In the genomic region with DNA sequence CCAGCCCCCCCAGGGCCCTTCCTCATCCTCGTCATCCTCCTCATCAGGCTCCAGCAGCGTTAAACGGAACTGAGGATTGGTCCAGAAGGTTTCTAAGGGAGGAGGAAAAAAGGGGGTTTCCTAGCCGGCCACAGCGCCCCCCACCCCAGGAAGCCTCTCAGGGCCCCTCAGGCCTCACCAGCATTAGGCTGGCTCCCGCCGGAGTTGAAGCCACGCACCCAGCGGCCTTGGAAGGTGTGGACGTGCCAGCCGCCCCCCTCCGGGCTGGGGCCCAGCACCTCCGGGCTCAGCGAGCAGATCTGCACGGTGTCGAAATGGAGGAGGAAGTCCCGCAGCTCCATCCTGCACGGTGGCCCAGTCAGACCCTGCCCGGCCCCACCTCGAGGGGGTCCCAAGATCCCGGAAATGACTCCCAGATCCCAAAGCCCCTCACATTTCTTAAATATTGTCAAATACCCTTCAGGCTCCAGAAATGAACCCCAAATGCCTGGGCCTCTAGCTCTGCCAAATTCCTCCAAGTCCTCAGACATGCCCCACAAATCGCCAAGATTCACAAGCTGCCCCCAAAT, we compare ENCODE assay signal across 11 cellular contexts. TPM values are rescaled to one million over a fixed set of nuclear protein-coding genes. Genes with fewer than 3 reads are reported as not detected.
DNase-seq lines count a peak whose midpoint lies in the region; ATAC-seq lines count a peak whose summit lies in the region.
"Had no signal": no experiment of that assay in that cellular context is flagged by ENCODE, and none has a peak within 500 bp of the region (broad histone marks: within the 10 kb centered on the region; RNA-seq: fewer than 3 reads in every experiment).

No MANE protein-coding gene starts in this region.

- no peak for ATAC-seq in CD4-positive, CD25-positive, alpha-beta regulatory T cell (ENCODE audit: low read depth in 2 of 2)
- ATAC-seq in naive thymus-derived CD8-positive, alpha-beta T cell: no peak
- ATAC-seq in GM18858 (IDR thresholded peaks at IDR 0.05; ENCODE audit: unreplicated experiment) (no peak), HG02852 (IDR thresholded peaks at IDR 0.05; ENCODE audit: unreplicated experiment) (no peak), GM19463 (IDR thresholded peaks at IDR 0.05; ENCODE audit: unreplicated experiment) (no peak)

- peaks cover 0 to 52% (median 20%) of the 10 kb centered on the region in 4 donors for H3K4me1 Mint-ChIP-seq in CD4-positive, CD25-positive, alpha-beta regulatory T cell
- peaks cover 38% of the 10 kb centered on the region for H3K4me1 Mint-ChIP-seq in activated T-helper 2 cell treated with anti-CD3 and anti-CD28 coated beads, Interferon-gamma antibody, Interleukin-2, Interleukin-4, amounts not matched to agents 10 μg/mL and 5 μg/mL and 100 μg/mL, durations not matched to agents 14 hours and 24 hours and 36 hours (ENCODE audit: low read depth)
- H3K4me1 Mint-ChIP-seq in naive thymus-derived CD8-positive, alpha-beta T cell: peaks cover 17 to 58% (median 48%) of the 10 kb centered on the region in 4 donors

- no peak overlapping the region for H3K4me3 ChIP-seq in CD4-positive, CD25-positive, alpha-beta regulatory T cell (ENCODE audit: low read depth, low read length)

- POLR2A ChIA-PET in naive thymus-derived CD8-positive, alpha-beta T cell (lab: Charles Lee): interaction anchor here (0.8 kb wide), 1 partner anchor 112 kb away, joined by 4 read pairs; the partner anchor contains the start of gene HNRNPL

- H3K9me3 ChIP-seq in CD4-positive, CD25-positive, alpha-beta regulatory T cell (ENCODE audit: control insufficient read depth in 2 of 2, low read length in 2 of 2): no peaks in the 10 kb centered on the region
- H3K9me3 ChIP-seq: right atrium auricular region had no signal

- H3K27me3 Mint-ChIP-seq in CD4-positive, CD25-positive, alpha-beta regulatory T cell: no peaks in the 10 kb centered on the region
- H3K27me3 Mint-ChIP-seq in activated T-helper 2 cell treated with anti-CD3 and anti-CD28 coated beads, Interferon-gamma antibody, Interleukin-2, Interleukin-4, amounts not matched to agents 10 μg/mL and 5 μg/mL and 100 μg/mL, durations not matched to agents 14 hours and 24 hours and 36 hours (ENCODE audit: low read depth): peaks cover 6% of the 10 kb centered on the region
- peaks cover 0 to 3% (median 0%) of the 10 kb centered on the region in 5 donors for H3K27me3 Mint-ChIP-seq in naive thymus-derived CD8-positive, alpha-beta T cell

- H3K4me3 Mint-ChIP-seq in CD4-positive, CD25-positive, alpha-beta regulatory T cell: peak overlapping the region; percentile 27 to 90 (median 79)
- H3K4me3 Mint-ChIP-seq in activated T-helper 2 cell treated with anti-CD3 and anti-CD28 coated beads, Interferon-gamma antibody, Interleukin-2, Interleukin-4, amounts not matched to agents 10 μg/mL and 5 μg/mL and 100 μg/mL, durations not matched to agents 14 hours and 24 hours and 36 hours (ENCODE audit: low read depth): peak overlapping the region; percentile 69
- peak overlapping the region; percentile 43 to 83 (median 70) for H3K4me3 Mint-ChIP-seq in naive thymus-derived CD8-positive, alpha-beta T cell

- intact Hi-C loops in activated T-helper 2 cell treated with anti-CD3 and anti-CD28 coated beads, Interferon-gamma antibody, Interleukin-2, Interleukin-4, amounts not matched to agents 10 μg/mL and 5 μg/mL and 100 μg/mL, durations not matched to agents 14 hours and 24 hours and 36 hours (cut with micrococcal nuclease): loop anchor here (5.0 kb wide), 1 partner anchor 95 kb away; the partner anchor contains the start of gene ECH1

- no peaks in the 10 kb centered on the region for H3K36me3 Mint-ChIP-seq in CD4-positive, CD25-positive, alpha-beta regulatory T cell
- H3K36me3 Mint-ChIP-seq in activated T-helper 2 cell treated with anti-CD3 and anti-CD28 coated beads, Interferon-gamma antibody, Interleukin-2, Interleukin-4, amounts not matched to agents 10 μg/mL and 5 μg/mL and 100 μg/mL, durations not matched to agents 14 hours and 24 hours and 36 hours (ENCODE audit: low read depth): peaks cover 9% of the 10 kb centered on the region
- H3K36me3 Mint-ChIP-seq in naive thymus-derived CD8-positive, alpha-beta T cell: no peaks in the 10 kb centered on the region

- H3K36me3 ChIP-seq in CD4-positive, CD25-positive, alpha-beta regulatory T cell (ENCODE audit: control insufficient read depth, insufficient read depth, low read length): no peaks in the 10 kb centered on the region
- H3K36me3 ChIP-seq: right atrium auricular region had no signal

- H3K9me3 Mint-ChIP-seq in CD4-positive, CD25-positive, alpha-beta regulatory T cell: peaks cover 0 to 3% (median 0%) of the 10 kb centered on the region in 7 donors
- H3K9me3 Mint-ChIP-seq in activated T-helper 2 cell treated with anti-CD3 and anti-CD28 coated beads, Interferon-gamma antibody, Interleukin-2, Interleukin-4, amounts not matched to agents 10 μg/mL and 5 μg/mL and 100 μg/mL, durations not matched to agents 14 hours and 24 hours and 36 hours: no peaks in the 10 kb centered on the region
- H3K9me3 Mint-ChIP-seq in naive thymus-derived CD8-positive, alpha-beta T cell: no peaks in the 10 kb centered on the region

- no peaks in the 10 kb centered on the region for H3K27me3 ChIP-seq in CD4-positive, CD25-positive, alpha-beta regulatory T cell (ENCODE audit: control insufficient read depth, insufficient read depth, low read length)
- H3K27me3 ChIP-seq: right atrium auricular region had no signal

- peaks cover 44% of the 10 kb centered on the region for H3K4me1 ChIP-seq in CD4-positive, CD25-positive, alpha-beta regulatory T cell (ENCODE audit: control insufficient read depth, insufficient read depth, low read length, poor library complexity, severe bottlenecking)

- no peak overlapping the region for H3K27ac ChIP-seq in CD4-positive, CD25-positive, alpha-beta regulatory T cell (ENCODE audit: insufficient read depth, low read length, poor library complexity, severe bottlenecking)

- H3K27ac Mint-ChIP-seq in CD4-positive, CD25-positive, alpha-beta regulatory T cell: peak overlapping the region in 2 of 3 donors; percentile 24 to 72
- peak overlapping the region; percentile 44 for H3K27ac Mint-ChIP-seq in activated T-helper 2 cell treated with anti-CD3 and anti-CD28 coated beads, Interferon-gamma antibody, Interleukin-2, Interleukin-4, amounts not matched to agents 10 μg/mL and 5 μg/mL and 100 μg/mL, durations not matched to agents 14 hours and 24 hours and 36 hours
- peak overlapping the region in 6 of 10 donors; percentile 13 to 84 (median 26) for H3K27ac Mint-ChIP-seq in naive thymus-derived CD8-positive, alpha-beta T cell

- no peak for DNase-seq in CD4-positive, CD25-positive, alpha-beta regulatory T cell
- DNase-seq in EH (ENCODE audit: low read depth) (peak; percentile 4), globus pallidus (ENCODE audit: low spot score) (no peak)
- DNase-seq in activated T-helper 2 cell treated with anti-CD3 and anti-CD28 coated beads, Interferon-gamma antibody, Interleukin-2, Interleukin-4, amounts not matched to agents 10 μg/mL and 5 μg/mL and 100 μg/mL, durations not matched to agents 14 hours and 24 hours and 36 hours (ENCODE audit: low spot score): no peak
- DNase-seq in naive thymus-derived CD8-positive, alpha-beta T cell: no peak

RNA-seq across cellular contexts. Expression of gene CAPN12, which starts 6.9 kb away (rescaled TPM):
- total RNA-seq in CD4-positive, CD25-positive, alpha-beta regulatory T cell: 6.1 TPM
- polyA plus RNA-seq in CD4-positive, CD25-positive, alpha-beta regulatory T cell: 1 to 10 TPM; 1.0 to 2.6 (median 1.9) TPM
- 2.9 and 3.6 TPM in 2 replicates for total RNA-seq in activated T-helper 2 cell treated with anti-CD3 and anti-CD28 coated beads, Interferon-gamma antibody, Interleukin-2, Interleukin-4, amounts not matched to agents 10 μg/mL and 5 μg/mL and 100 μg/mL, durations not matched to agents 14 hours and 24 hours and 36 hours
- 1 to 10 TPM; 8.2 TPM for total RNA-seq in naive thymus-derived CD8-positive, alpha-beta T cell
- polyA plus RNA-seq in naive thymus-derived CD8-positive, alpha-beta T cell: 1 to 10 TPM; 2.0 to 6.2 (median 4.6) TPM
- total RNA-seq: dermis microvascular lymphatic vessel endothelial cell had no signal

RNA-seq across cellular contexts. Expression of gene LGALS7, which starts 35.9 kb away (rescaled TPM):
- not detected for total RNA-seq in CD4-positive, CD25-positive, alpha-beta regulatory T cell
- not detected for polyA plus RNA-seq in CD4-positive, CD25-positive, alpha-beta regulatory T cell
- not detected in 2 replicates for total RNA-seq in activated T-helper 2 cell treated with anti-CD3 and anti-CD28 coated beads, Interferon-gamma antibody, Interleukin-2, Interleukin-4, amounts not matched to agents 10 μg/mL and 5 μg/mL and 100 μg/mL, durations not matched to agents 14 hours and 24 hours and 36 hours
- total RNA-seq in naive thymus-derived CD8-positive, alpha-beta T cell: not detected
- not detected for polyA plus RNA-seq in naive thymus-derived CD8-positive, alpha-beta T cell
- total RNA-seq: dermis microvascular lymphatic vessel endothelial cell, lung microvascular endothelial cell, right atrium auricular region had no signal

RNA-seq across cellular contexts. Expression of gene LGALS7B, which starts 51.6 kb away (rescaled TPM):
- not detected for total RNA-seq in CD4-positive, CD25-positive, alpha-beta regulatory T cell
- not detected for polyA plus RNA-seq in CD4-positive, CD25-positive, alpha-beta regulatory T cell
- total RNA-seq in activated T-helper 2 cell treated with anti-CD3 and anti-CD28 coated beads, Interferon-gamma antibody, Interleukin-2, Interleukin-4, amounts not matched to agents 10 μg/mL and 5 μg/mL and 100 μg/mL, durations not matched to agents 14 hours and 24 hours and 36 hours: not detected in 2 replicates
- not detected for total RNA-seq in naive thymus-derived CD8-positive, alpha-beta T cell
- polyA plus RNA-seq in naive thymus-derived CD8-positive, alpha-beta T cell: not detected
- total RNA-seq: lung microvascular endothelial cell had no signal
